1 cellular context compared by ENCODE assay signal in genomic region chr16:86756882-86757703, GRCh38.
TF ChIP-seq lines count a peak whose summit lies in the region.

No MANE protein-coding gene starts in this region.

TF ChIP-seq in IMR-90, 13 proteins besides CTCF, POLR2A, EP300 and RAD21:
- TF ChIP-seq MXI1 (IDR thresholded peaks at IDR 0.05; ENCODE audit: borderline replicate concordance, low read depth, low read length) = no peak
- TF ChIP-seq USF2 (IDR thresholded peaks at IDR 0.05; ENCODE audit: low read depth, low read length) = no peak
- TF ChIP-seq ELK1 (IDR thresholded peaks at IDR 0.05; ENCODE audit: borderline replicate concordance, low read depth, low read length) = no peak
- TF ChIP-seq NFE2L2 (IDR thresholded peaks at IDR 0.05; ENCODE audit: low read depth, low read length) = no peak
- TF ChIP-seq SMC3 (IDR thresholded peaks at IDR 0.05; ENCODE audit: low read depth, low read length) = no peak
- no peak for TF ChIP-seq RFX5 (IDR thresholded peaks at IDR 0.05; ENCODE audit: low read depth, low read length)
- TF ChIP-seq RCOR1 (IDR thresholded peaks at IDR 0.05; ENCODE audit: insufficient replicate concordance, low read length) = no peak
- no peak for TF ChIP-seq FOS (IDR thresholded peaks at IDR 0.05; ENCODE audit: low read depth, low read length)
- TF ChIP-seq MAZ (IDR thresholded peaks at IDR 0.05; ENCODE audit: borderline replicate concordance, low read depth, low read length) = no peak
- TF ChIP-seq BHLHE40 (IDR thresholded peaks at IDR 0.05; ENCODE audit: low read depth, low read length) = no peak
